Comparison of ENCODE assay signal across 8 cellular contexts in the genomic region with DNA sequence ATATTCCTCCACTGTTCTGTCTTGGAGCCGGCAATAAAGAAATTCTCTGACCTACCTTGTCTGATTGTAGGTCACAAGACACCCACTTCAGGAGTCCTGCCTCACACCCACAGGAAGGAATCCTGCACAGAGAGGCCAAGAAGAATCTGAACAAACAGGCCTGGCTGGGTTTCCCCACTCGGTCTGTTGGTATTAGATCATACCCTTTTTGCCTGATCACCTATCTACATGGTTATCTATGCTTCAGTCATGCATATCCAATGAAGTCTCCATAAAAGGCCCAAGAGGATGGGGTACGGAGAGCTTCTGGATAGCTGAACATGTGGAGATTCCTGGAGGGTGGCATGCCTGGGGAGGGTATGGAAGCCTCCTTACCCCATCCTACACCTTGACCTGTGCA. TPM values are rescaled to one million over a fixed set of nuclear protein-coding genes. Genes with fewer than 3 reads are reported as not detected.
DNase-seq lines count a peak whose midpoint lies in the region; ATAC-seq and TF ChIP-seq lines count a peak whose summit lies in the region.

No MANE protein-coding gene starts in this region.

- peak overlapping the region; percentile 7 to 17 for H3K4me3 Mint-ChIP-seq in stimulated activated naive CD8-positive, alpha-beta T cell treated with anti-CD3 and anti-CD28 coated beads, Interleukin-15, amount 100 ng/mL, for 72 hours

- H3K27ac ChIP-seq in cardiac muscle cell: peak overlapping the region; percentile 4
- no peak overlapping the region for H3K27ac ChIP-seq in caudate nucleus (ENCODE audit: low read depth, low read length)
- H3K27ac ChIP-seq in MM.1S (ENCODE audit: low read length): no peak overlapping the region

- H4K20me1 ChIP-seq in MM.1S (ENCODE audit: insufficient read depth, low read length): peaks cover 10% of the 10 kb centered on the region; the same call in 1 of the 2 replicates

- H3K9ac ChIP-seq in MM.1S (ENCODE audit: low read length): no peak overlapping the region

- ATAC-seq in Right ventricle myocardium superior (ENCODE audit: poor library complexity) (no peak), left ventricle myocardium superior (peak; percentile 5), HG03571 (IDR thresholded peaks at IDR 0.05; ENCODE audit: unreplicated experiment) (no peak)
- no peak for ATAC-seq in stimulated activated naive CD8-positive, alpha-beta T cell treated with anti-CD3 and anti-CD28 coated beads, Interleukin-15, amount 100 ng/mL, for 72 hours

- H3K36me3 ChIP-seq in cardiac muscle cell (no peaks in the 10 kb centered on the region), MM.1S (replicated peaks; ENCODE audit: insufficient read depth, low read length) (peaks cover 8% of the 10 kb centered on the region; the same call in 1 of the 2 replicates)

- H3K79me2 ChIP-seq in MM.1S (ENCODE audit: low read length): peaks cover 97% of the 10 kb centered on the region

- H3K9me3 ChIP-seq in cardiac muscle cell (ENCODE audit: low read depth) (no peaks in the 10 kb centered on the region), MM.1S (replicated peaks; ENCODE audit: insufficient read depth, low read length) (no peaks in the 10 kb centered on the region)

- H3K4me2 ChIP-seq in MM.1S (ENCODE audit: low read depth, low read length): no peak overlapping the region

- TF ChIP-seq CTCF in cardiac muscle cell (IDR thresholded peaks at IDR 0.05; ENCODE audit: low read depth, low read length) (no peak), MM.1S (IDR thresholded peaks at IDR 0.05; ENCODE audit: low read length) (no peak)

- DNase-seq in cardiac muscle cell (ENCODE audit: low read depth in 1 of 2, low spot score in 1 of 2): no peak
- DNase-seq in Right ventricle myocardium superior: no peak
- DNase-seq in T-helper 22 cell (ENCODE audit: low read depth): peak; percentile 60
- DNase-seq in left ventricle myocardium superior: no peak
- no peak for DNase-seq in stimulated activated naive CD8-positive, alpha-beta T cell treated with anti-CD3 and anti-CD28 coated beads, Interleukin-15, amount 100 ng/mL, for 72 hours
- no peak for DNase-seq in caudate nucleus (lab: John Stamatoyannopoulos, UW)
- no peak for DNase-seq in MM.1S

- intact Hi-C loops in Right ventricle myocardium superior (cut with DNase I): no loop called here
- intact Hi-C loops in left ventricle myocardium superior (cut with micrococcal nuclease): no loop called here

- no peak overlapping the region for H3K4me3 ChIP-seq in cardiac muscle cell
- H3K4me3 ChIP-seq in MM.1S (ENCODE audit: low read length): no peak overlapping the region

- H3K4me1 ChIP-seq in cardiac muscle cell (ENCODE audit: low read depth) (peaks cover 3% of the 10 kb centered on the region), MM.1S (ENCODE audit: low read length) (peaks cover 36% of the 10 kb centered on the region)

- H3K27me3 Mint-ChIP-seq in stimulated activated naive CD8-positive, alpha-beta T cell treated with anti-CD3 and anti-CD28 coated beads, Interleukin-15, amount 100 ng/mL, for 72 hours: no peaks in the 10 kb centered on the region

- H2AFZ ChIP-seq in MM.1S (ENCODE audit: low read length): no peak overlapping the region

- no peaks in the 10 kb centered on the region for H3K9me3 Mint-ChIP-seq in stimulated activated naive CD8-positive, alpha-beta T cell treated with anti-CD3 and anti-CD28 coated beads, Interleukin-15, amount 100 ng/mL, for 72 hours

- no peaks in the 10 kb centered on the region for H3K27me3 ChIP-seq in cardiac muscle cell
- no peaks in the 10 kb centered on the region for H3K27me3 ChIP-seq in MM.1S (replicated peaks; ENCODE audit: insufficient read depth, low read length)

- H3F3A ChIP-seq in MM.1S (ENCODE audit: insufficient read depth, low read length): peaks cover 29% of the 10 kb centered on the region

- H3K4me1 Mint-ChIP-seq in stimulated activated naive CD8-positive, alpha-beta T cell treated with anti-CD3 and anti-CD28 coated beads, Interleukin-15, amount 100 ng/mL, for 72 hours: peaks cover 85% of the 10 kb centered on the region

- peak overlapping the region; percentile 14 to 74 for H3K27ac Mint-ChIP-seq in stimulated activated naive CD8-positive, alpha-beta T cell treated with anti-CD3 and anti-CD28 coated beads, Interleukin-15, amount 100 ng/mL, for 72 hours

- H3K9me2 ChIP-seq in MM.1S (replicated peaks; ENCODE audit: insufficient read depth, low read length): no peaks in the 10 kb centered on the region

RNA-seq across cellular contexts. Expression of a gene that starts 12.3 kb away (rescaled TPM):
- total RNA-seq in cardiac muscle cell (110 and 111 TPM in 2 replicates), Right ventricle myocardium superior (664 TPM), left ventricle myocardium superior (701 TPM)
- 71.9 and 80.0 TPM in 2 replicates for polyA plus RNA-seq in cardiac muscle cell

RNA-seq across cellular contexts. Expression of a gene that starts 36.7 kb away (rescaled TPM):
- 318 and 319 TPM in 2 replicates for total RNA-seq in cardiac muscle cell
- 124 and 144 TPM in 2 replicates for polyA plus RNA-seq in cardiac muscle cell
- total RNA-seq in Right ventricle myocardium superior: 47.6 TPM
- 56.7 TPM for total RNA-seq in left ventricle myocardium superior

RNA-seq across cellular contexts. Expression of a gene that starts 45.0 kb away (rescaled TPM):
- total RNA-seq in cardiac muscle cell (52.3 and 65.2 TPM in 2 replicates), Right ventricle myocardium superior (25.4 TPM), left ventricle myocardium superior (31.6 TPM)
- polyA plus RNA-seq in cardiac muscle cell: 62.1 and 78.1 TPM in 2 replicates
